ENCODE assay signal across 15 cellular contexts in the genomic region with DNA sequence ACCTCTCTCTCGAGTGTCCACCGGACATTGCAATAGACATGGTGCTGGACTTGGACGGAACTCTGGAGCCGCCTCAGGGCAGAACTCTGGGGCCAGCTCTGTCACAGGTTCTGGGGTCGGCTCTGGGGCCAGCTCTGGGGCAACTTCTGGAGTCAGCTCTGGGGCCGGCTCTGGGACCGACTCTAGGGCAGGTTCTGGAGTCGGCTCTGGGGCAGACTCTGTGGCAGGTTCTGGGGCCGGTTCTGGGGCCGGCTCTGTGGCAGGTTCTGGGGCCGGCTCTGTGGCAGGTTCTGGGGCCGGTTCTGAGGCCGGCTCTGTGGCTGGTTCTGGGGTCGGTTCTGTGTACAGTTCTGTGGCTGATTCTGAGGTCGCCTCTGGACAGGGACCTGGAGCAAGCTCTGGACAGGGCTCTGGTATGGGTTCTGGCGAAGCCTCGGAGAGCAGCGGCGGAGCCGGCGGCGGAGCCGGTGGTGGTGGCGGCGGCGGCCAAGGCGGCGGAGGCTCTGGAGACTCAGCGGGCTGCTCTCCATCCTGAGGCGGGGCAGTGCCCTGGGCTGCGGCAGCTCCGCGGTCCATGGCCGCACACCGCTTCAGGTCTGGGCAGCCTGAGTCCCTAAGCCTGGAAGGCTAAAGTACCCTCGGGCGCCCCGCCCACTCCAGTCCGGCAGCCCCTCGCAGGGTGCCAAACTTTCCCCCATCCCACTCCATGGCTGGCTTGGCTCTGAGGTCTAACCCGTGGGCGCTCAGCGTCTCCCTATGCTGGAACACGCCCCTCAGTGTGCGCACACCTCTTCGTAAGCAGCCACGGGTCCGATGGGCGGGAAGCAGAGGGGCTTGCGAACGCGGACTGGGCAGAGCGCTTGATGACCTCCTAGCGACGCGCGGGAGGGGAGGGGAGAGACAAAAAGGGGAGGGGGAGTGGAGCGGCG. TPM values are rescaled to one million over a fixed set of nuclear protein-coding genes. Genes with fewer than 3 reads are reported as not detected.
A peak's percentile ranks its signal among the peaks of the same experiment; 100 is the strongest.
DNase-seq lines count a peak whose midpoint lies in the region; ATAC-seq and TF ChIP-seq lines count a peak whose summit lies in the region.
"Had no signal": no experiment of that assay in that cellular context is flagged by ENCODE, and none has a peak within 500 bp of the region (broad histone marks: within the 10 kb centered on the region; RNA-seq: fewer than 3 reads in every experiment).

A gene with protein sequence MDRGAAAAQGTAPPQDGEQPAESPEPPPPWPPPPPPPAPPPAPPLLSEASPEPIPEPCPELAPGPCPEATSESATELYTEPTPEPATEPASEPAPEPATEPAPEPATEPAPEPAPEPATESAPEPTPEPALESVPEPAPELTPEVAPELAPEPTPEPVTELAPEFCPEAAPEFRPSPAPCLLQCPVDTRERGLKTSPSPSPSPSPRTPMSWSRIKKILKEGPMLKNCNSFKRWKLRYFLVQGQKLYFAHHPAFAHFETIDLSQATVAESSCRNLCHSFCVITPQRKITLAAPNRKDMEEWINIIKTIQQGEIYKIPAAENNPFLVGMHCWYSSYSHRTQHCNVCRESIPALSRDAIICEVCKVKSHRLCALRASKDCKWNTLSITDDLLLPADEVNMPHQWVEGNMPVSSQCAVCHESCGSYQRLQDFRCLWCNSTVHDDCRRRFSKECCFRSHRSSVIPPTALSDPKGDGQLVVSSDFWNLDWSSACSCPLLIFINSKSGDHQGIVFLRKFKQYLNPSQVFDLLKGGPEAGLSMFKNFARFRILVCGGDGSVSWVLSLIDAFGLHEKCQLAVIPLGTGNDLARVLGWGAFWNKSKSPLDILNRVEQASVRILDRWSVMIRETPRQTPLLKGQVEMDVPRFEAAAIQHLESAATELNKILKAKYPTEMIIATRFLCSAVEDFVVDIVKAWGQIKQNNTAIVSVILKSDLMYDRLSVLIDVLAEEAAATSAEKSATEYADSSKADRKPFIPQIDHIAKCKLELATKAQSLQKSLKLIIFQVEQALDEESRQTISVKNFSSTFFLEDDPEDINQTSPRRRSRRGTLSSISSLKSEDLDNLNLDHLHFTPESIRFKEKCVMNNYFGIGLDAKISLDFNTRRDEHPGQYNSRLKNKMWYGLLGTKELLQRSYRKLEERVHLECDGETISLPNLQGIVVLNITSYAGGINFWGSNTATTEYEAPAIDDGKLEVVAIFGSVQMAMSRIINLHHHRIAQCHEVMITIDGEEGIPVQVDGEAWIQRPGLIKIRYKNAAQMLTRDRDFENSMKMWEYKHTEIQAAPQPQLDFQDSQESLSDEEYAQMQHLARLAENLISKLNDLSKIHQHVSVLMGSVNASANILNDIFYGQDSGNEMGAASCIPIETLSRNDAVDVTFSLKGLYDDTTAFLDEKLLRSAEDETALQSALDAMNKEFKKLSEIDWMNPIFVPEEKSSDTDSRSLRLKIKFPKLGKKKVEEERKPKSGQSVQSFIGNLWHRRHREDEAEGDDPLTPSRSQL (minus strand): TSS at position 723 of the 929 bp plus-strand sequence. CDS start 147 bp downstream, at position 576.

- TF ChIP-seq CTCF in right lobe of liver (IDR thresholded peaks at IDR 0.05) (no peak), suprapubic skin (IDR thresholded peaks at IDR 0.05) (no peak)

- WGBS in right lobe of liver (ENCODE audit: insufficient coverage, low coverage, low lambda C conversion rate, missing lambda C conversion rate): 25% methylated on average over 16 of the region's 59 CpGs
- 32% methylated on average over 27 of the region's 59 CpGs for WGBS in suprapubic skin

- H3K9me3 Mint-ChIP-seq in activated naive CD8-positive, alpha-beta T cell (ENCODE audit: low read depth): no peaks in the 10 kb centered on the region
- H3K9me3 Mint-ChIP-seq in activated naive CD8-positive, alpha-beta T cell treated with anti-CD3 and anti-CD28 coated beads, Interleukin-2, amount 50 U/mL, for 24 hours: no peaks in the 10 kb centered on the region
- H3K9me3 Mint-ChIP-seq in activated naive CD8-positive, alpha-beta T cell treated with anti-CD3 and anti-CD28 coated beads, Interleukin-2, amount 10 ng/mL, durations not matched to agents 7 days and 5 days: no peaks in the 10 kb centered on the region

- H3K9me3 ChIP-seq in right lobe of liver (no peaks in the 10 kb centered on the region), suprapubic skin (no peaks in the 10 kb centered on the region)
- H3K9me3 ChIP-seq: body of pancreas had no signal

- H3K36me3 ChIP-seq in right lobe of liver: no peaks in the 10 kb centered on the region
- no peaks in the 10 kb centered on the region for H3K36me3 ChIP-seq in suprapubic skin

- H3K4me1 ChIP-seq in right lobe of liver: no peaks in the 10 kb centered on the region
- H3K4me1 ChIP-seq in suprapubic skin: peaks cover 15% of the 10 kb centered on the region

- DNase-seq in activated naive CD8-positive, alpha-beta T cell treated with anti-CD3 and anti-CD28 coated beads, Interleukin-2, amount 50 U/mL, for 24 hours: no peak
- DNase-seq in activated naive CD8-positive, alpha-beta T cell treated with anti-CD3 and anti-CD28 coated beads, Interleukin-2, amount 10 ng/mL, durations not matched to agents 7 days and 5 days: no peak
- DNase-seq in right lobe of liver (peak in 2 of 3 donors; percentile 15 to 57), suprapubic skin (ENCODE audit: low spot score in 2 of 2) (no peak), Kasumi-1 (lab: John Stamatoyannopoulos, UW) (no peak), GF-D8 (lab: John Stamatoyannopoulos, UW) (no peak)
- DNase-seq in stimulated activated CD4-positive, alpha-beta T cell treated with anti-CD3 and anti-CD28 coated beads, Interleukin-4, amount 100 ng/mL, for 24 hours: no peak
- DNase-seq: body of pancreas; midbrain; stimulated activated naive CD4-positive, alpha-beta T cell treated with Interleukin-2 at 50 U/mL for 16 hours had no signal

- TF ChIP-seq EP300 in suprapubic skin (IDR thresholded peaks at IDR 0.05): no peak

- intact Hi-C loops in right lobe of liver (cut with DNase I): no loop called here

- H3K27me3 ChIP-seq in right lobe of liver: peaks cover 0 to 26% of the 10 kb centered on the region in 2 donors
- H3K27me3 ChIP-seq in suprapubic skin: peaks cover 79% of the 10 kb centered on the region
- H3K27me3 ChIP-seq: body of pancreas had no signal

- no peak for TF ChIP-seq POLR2A in right lobe of liver (IDR thresholded peaks at IDR 0.05)
- no peak for TF ChIP-seq POLR2A in suprapubic skin (IDR thresholded peaks at IDR 0.05)

- POLR2A ChIA-PET in activated naive CD8-positive, alpha-beta T cell treated with anti-CD3 and anti-CD28 coated beads, Interleukin-2, amount 10 ng/mL, durations not matched to agents 7 days and 5 days (lab: Charles Lee): no interaction called here

- no peaks in the 10 kb centered on the region for H3K36me3 Mint-ChIP-seq in activated naive CD8-positive, alpha-beta T cell
- H3K36me3 Mint-ChIP-seq in activated naive CD8-positive, alpha-beta T cell treated with anti-CD3 and anti-CD28 coated beads, Interleukin-2, amount 50 U/mL, for 24 hours (ENCODE audit: low read depth): no peaks in the 10 kb centered on the region
- no peaks in the 10 kb centered on the region for H3K36me3 Mint-ChIP-seq in activated naive CD8-positive, alpha-beta T cell treated with anti-CD3 and anti-CD28 coated beads, Interleukin-2, amount 10 ng/mL, durations not matched to agents 7 days and 5 days

- peak within 1 kb of the TSS; percentile 54 for H3K4me3 Mint-ChIP-seq in activated naive CD8-positive, alpha-beta T cell
- no peak within 1 kb of the TSS for H3K4me3 Mint-ChIP-seq in activated naive CD8-positive, alpha-beta T cell treated with anti-CD3 and anti-CD28 coated beads, Interleukin-2, amount 50 U/mL, for 24 hours
- peak within 1 kb of the TSS; percentile 30 for H3K4me3 Mint-ChIP-seq in activated naive CD8-positive, alpha-beta T cell treated with anti-CD3 and anti-CD28 coated beads, Interleukin-2, amount 10 ng/mL, durations not matched to agents 7 days and 5 days

- H3K27me3 Mint-ChIP-seq in activated naive CD8-positive, alpha-beta T cell: peaks cover 30% of the 10 kb centered on the region
- H3K27me3 Mint-ChIP-seq in activated naive CD8-positive, alpha-beta T cell treated with anti-CD3 and anti-CD28 coated beads, Interleukin-2, amount 50 U/mL, for 24 hours: peaks cover 53% of the 10 kb centered on the region
- peaks cover 42% of the 10 kb centered on the region for H3K27me3 Mint-ChIP-seq in activated naive CD8-positive, alpha-beta T cell treated with anti-CD3 and anti-CD28 coated beads, Interleukin-2, amount 10 ng/mL, durations not matched to agents 7 days and 5 days

- ATAC-seq in activated naive CD8-positive, alpha-beta T cell treated with anti-CD3 and anti-CD28 coated beads, Interleukin-2, amount 50 U/mL, for 24 hours: no peak
- ATAC-seq in activated naive CD8-positive, alpha-beta T cell treated with anti-CD3 and anti-CD28 coated beads, Interleukin-2, amount 10 ng/mL, durations not matched to agents 7 days and 5 days (ENCODE audit: low read depth): no peak
- peak in 1 of 4 donors; percentile 40 for ATAC-seq in right lobe of liver
- ATAC-seq: body of pancreas had no signal

- H3K27ac ChIP-seq in right lobe of liver (no peak within 1 kb of the TSS), suprapubic skin (no peak within 1 kb of the TSS)
- H3K27ac ChIP-seq: body of pancreas had no signal

- H3K4me1 Mint-ChIP-seq in activated naive CD8-positive, alpha-beta T cell (ENCODE audit: low read depth): peaks cover 9% of the 10 kb centered on the region
- H3K4me1 Mint-ChIP-seq in activated naive CD8-positive, alpha-beta T cell treated with anti-CD3 and anti-CD28 coated beads, Interleukin-2, amount 50 U/mL, for 24 hours: peaks cover 4% of the 10 kb centered on the region
- peaks cover 5% of the 10 kb centered on the region for H3K4me1 Mint-ChIP-seq in activated naive CD8-positive, alpha-beta T cell treated with anti-CD3 and anti-CD28 coated beads, Interleukin-2, amount 10 ng/mL, durations not matched to agents 7 days and 5 days

- no peak within 1 kb of the TSS for H3K27ac Mint-ChIP-seq in activated naive CD8-positive, alpha-beta T cell
- H3K27ac Mint-ChIP-seq in activated naive CD8-positive, alpha-beta T cell treated with anti-CD3 and anti-CD28 coated beads, Interleukin-2, amount 50 U/mL, for 24 hours: no peak within 1 kb of the TSS
- H3K27ac Mint-ChIP-seq in activated naive CD8-positive, alpha-beta T cell treated with anti-CD3 and anti-CD28 coated beads, Interleukin-2, amount 10 ng/mL, durations not matched to agents 7 days and 5 days: no peak within 1 kb of the TSS

- no peak within 1 kb of the TSS for H3K4me3 ChIP-seq in right lobe of liver
- peak within 1 kb of the TSS; percentile 5 for H3K4me3 ChIP-seq in suprapubic skin
- H3K4me3 ChIP-seq: body of pancreas had no signal

RNA-seq across cellular contexts. Expression of the gene that starts here (rescaled TPM):
- not detected for total RNA-seq in activated naive CD8-positive, alpha-beta T cell treated with anti-CD3 and anti-CD28 coated beads, Interleukin-2, amount 10 ng/mL, durations not matched to agents 7 days and 5 days
- under 1 TPM in 1 of 6 experiments, not detected in 5; 0.02 TPM for total RNA-seq in right lobe of liver
- total RNA-seq in suprapubic skin: not detected
- total RNA-seq: activated CD8-positive, alpha-beta memory T cell treated with anti-CD3 and anti-CD28 coated beads for 36 hours; body of pancreas; HT1080; NCI-H460; T-helper 1 cell treated with Interleukin-12 subunit alpha and Interleukin-12 subunit beta and Interleukin-4 antibody, amounts not matched to agents 30 ng/mL and 1 ng/mL, for 36 hours had no signal

Comparison
In these comparisons a context has a peak if more than half of its experiments do, and no peak if none do; other contexts are left out.
1. Peak in DNase-seq in right lobe of liver; RNA of the gene not detected or under 1 TPM.